1 cellular context compared by ENCODE assay signal in genomic region chr2:2507471-2507997, GRCh38.
TF ChIP-seq lines count a peak whose summit lies in the region.

No MANE protein-coding gene starts in this region.

TF ChIP-seq in H1, 55 proteins besides CTCF, POLR2A, EP300 and RAD21 (continued from another document):
- TF ChIP-seq MAX (IDR thresholded peaks at IDR 0.05) (no peak), JUN (IDR thresholded peaks at IDR 0.05; ENCODE audit: low read depth, low read length) (no peak), CHD1 (IDR thresholded peaks at IDR 0.05; ENCODE audit: low read depth, low read length) (no peak), E2F6 (IDR thresholded peaks at IDR 0.05) (no peak), SIX5 (IDR thresholded peaks at IDR 0.05; ENCODE audit: low read depth, low read length) (no peak), TEAD4 (IDR thresholded peaks at IDR 0.05; ENCODE audit: low read depth, low read length) (no peak), POLR2AphosphoS5 (IDR thresholded peaks at IDR 0.05; ENCODE audit: low read depth, low read length) (no peak), SRF (IDR thresholded peaks at IDR 0.05; ENCODE audit: low read depth, low read length) (no peak), YY1 (IDR thresholded peaks at IDR 0.05; ENCODE audit: low read depth, low read length) (no peak), KDM5A (IDR thresholded peaks at IDR 0.05; ENCODE audit: low read length) (no peak), NRF1 (IDR thresholded peaks at IDR 0.05; ENCODE audit: low read depth, low read length) (no peak), NANOG (IDR thresholded peaks at IDR 0.05; ENCODE audit: insufficient read depth, low read depth, low read length, poor library complexity, severe bottlenecking) (no peak)
